ENCODE assay signal across 2 cellular contexts in the genomic region with DNA sequence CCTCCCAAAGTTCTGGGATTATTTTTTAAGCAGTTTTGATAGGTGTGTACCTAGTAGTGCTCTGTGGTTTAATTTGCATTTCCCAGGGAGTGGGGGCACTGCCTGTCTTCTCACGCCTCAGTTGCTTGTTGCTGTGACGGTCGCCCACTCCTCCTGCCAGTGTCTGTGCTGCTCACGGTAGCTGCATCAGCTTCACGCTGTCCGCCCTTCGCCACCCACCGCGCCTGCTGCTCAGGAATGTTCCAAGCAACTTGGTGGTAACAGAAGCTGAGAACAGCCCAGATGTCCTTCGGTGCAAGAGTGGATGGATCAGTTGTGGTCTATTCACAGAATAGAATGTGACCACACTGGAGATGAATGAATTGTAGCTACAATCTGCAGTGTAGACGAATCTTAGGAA.
A peak's percentile ranks its signal among the peaks of the same experiment; 100 is the strongest.
TF ChIP-seq lines count a peak whose summit lies in the region.

No MANE protein-coding gene starts in this region.

TF ChIP-seq in GM12891, 5 proteins besides CTCF, POLR2A, EP300 and RAD21:
- TF ChIP-seq POLR2AphosphoS5 (IDR thresholded peaks at IDR 0.05; ENCODE audit: low read depth, low read length) (no peak), TAF1 (IDR thresholded peaks at IDR 0.05; ENCODE audit: low read depth, low read length) (no peak), POU2F2 (IDR thresholded peaks at IDR 0.05; ENCODE audit: low read depth, low read length) (peak; percentile 91), SPI1 (IDR thresholded peaks at IDR 0.05; ENCODE audit: low read depth, low read length) (no peak)
TF ChIP-seq in GM12891: peak in this region for 1.

TF ChIP-seq in GM12878, 131 proteins besides CTCF, POLR2A, EP300 and RAD21:
- TF ChIP-seq GABPA (IDR thresholded peaks at IDR 0.05; ENCODE audit: low read depth) (no peak), REST (IDR thresholded peaks at IDR 0.05; ENCODE audit: low read depth, low read length) (no peak), NFIC (IDR thresholded peaks at IDR 0.05; ENCODE audit: low read depth, low read length) (no peak), MEF2B (IDR thresholded peaks at IDR 0.05; ENCODE audit: partially characterized antibody, poor library complexity, severe bottlenecking) (no peak), RUNX3 (IDR thresholded peaks at IDR 0.05; ENCODE audit: low read length) (peak; percentile 55)
